Comparison of ENCODE assay signal across 20 cellular contexts in the genomic region with DNA sequence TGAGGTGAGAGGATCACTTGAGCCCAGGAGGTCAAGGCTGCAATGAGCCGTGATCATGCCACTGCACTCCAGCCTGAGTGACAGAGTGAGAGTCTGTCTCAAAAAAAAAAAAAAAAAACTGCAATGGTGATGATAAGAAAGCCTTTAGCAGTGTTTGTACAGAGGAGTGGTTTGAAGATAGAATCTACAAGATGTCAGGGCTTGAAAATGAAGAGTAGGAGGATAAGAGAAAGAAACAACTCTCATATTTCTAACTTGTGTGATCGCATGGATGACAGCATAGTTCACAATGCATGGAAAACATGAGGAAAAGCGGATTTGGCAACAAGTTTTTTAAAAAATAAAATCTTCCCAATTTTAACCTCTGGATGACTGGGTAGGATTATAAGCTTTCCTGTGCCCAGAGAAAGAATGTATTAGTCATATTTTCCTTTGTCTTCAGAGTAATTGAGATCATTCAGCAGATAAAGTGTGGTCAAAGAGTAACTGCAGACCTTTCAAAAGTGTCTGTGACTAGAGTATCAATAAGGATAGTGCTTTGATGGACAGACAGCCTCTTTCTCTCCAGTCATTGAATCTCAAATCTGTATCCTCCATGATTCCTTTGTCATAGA.
DNase-seq lines count a peak whose midpoint lies in the region; ATAC-seq, FAIRE-seq and TF ChIP-seq lines count a peak whose summit lies in the region.
"Had no signal": no experiment of that assay in that cellular context is flagged by ENCODE, and none has a peak within 500 bp of the region (broad histone marks: within the 10 kb centered on the region; RNA-seq: fewer than 3 reads in every experiment).

No MANE protein-coding gene starts in this region.

- H3K9ac ChIP-seq in DND-41 (ENCODE audit: low read depth, low read length), result no peak overlapping the region

- H3K4me2 ChIP-seq in DND-41 (ENCODE audit: insufficient read depth, low read length), result no peak overlapping the region

- no peak overlapping the region for H3K4me3 ChIP-seq in DND-41 (ENCODE audit: low read depth in 1 of 2, low read length in 2 of 2)
- H3K4me3 ChIP-seq in bronchial epithelial cell (ENCODE audit: low read depth, low read length), result no peak overlapping the region
- H3K4me3 ChIP-seq: body of pancreas, lower lobe of right lung, right atrium auricular region, SJCRH30, testis had no signal

- ATAC-seq in DND-41 (ENCODE audit: insufficient read depth, low read depth) (peak; percentile 48; the same call in 2 of the 3 replicates), GM21528 (IDR thresholded peaks at IDR 0.05; ENCODE audit: low FRiP score, unreplicated experiment) (no peak)
- ATAC-seq: activated CD8-positive, alpha-beta T cell treated with anti-CD3 and anti-CD28 coated beads, Interleukin-2, amount 10 ng/mL, durations not matched to agents 7 days and 5 days; body of pancreas; HepG2; lower lobe of right lung had no signal

- DNase-seq in DND-41, result no peak
- DNase-seq in RCC 7860 (ENCODE audit: low spot score), result peak; percentile 78
- DNase-seq in bronchial epithelial cell (ENCODE audit: low read depth), result peak; percentile 77
- DNase-seq in myocyte (ENCODE audit: low read depth), result peak; percentile 33
- no peak for DNase-seq in midbrain (lab: John Stamatoyannopoulos, UW)
- no peak for DNase-seq in NK-92 treated with Interleukin-12 subunit alpha and Interleukin-12 subunit beta, amount 100 ng/mL, for 24 hours (lab: John Stamatoyannopoulos, UW)
- DNase-seq in NCI-H2107 treated with DMSO at 0.1 percent for 48 hours (lab: John Stamatoyannopoulos, UW; ENCODE audit: unreplicated experiment), result no peak
- DNase-seq: activated CD8-positive, alpha-beta T cell treated with anti-CD3 and anti-CD28 coated beads, Interleukin-2, amount 10 ng/mL, durations not matched to agents 7 days and 5 days; body of pancreas; Calu3; foreskin melanocyte; lower lobe of right lung; nephron progenitor cell; SJCRH30; stimulated activated CD4-positive, alpha-beta T cell treated with anti-CD3 and anti-CD28 coated beads, Interleukin-2, amount 100 ng/mL, for 24 hours; testis had no signal

- H3K4me1 ChIP-seq in DND-41 (ENCODE audit: insufficient read depth, low read length), result no peaks in the 10 kb centered on the region
- H3K4me1 ChIP-seq: body of pancreas, lower lobe of right lung, right atrium auricular region, SJCRH30, testis had no signal

- H3K9me3 ChIP-seq in DND-41 (ENCODE audit: insufficient read depth, low read length, severe bottlenecking), result no peaks in the 10 kb centered on the region
- H3K9me3 ChIP-seq: body of pancreas, lower lobe of right lung, SJCRH30, testis had no signal

- TF ChIP-seq CTCF in DND-41 (IDR thresholded peaks at IDR 0.05; ENCODE audit: borderline replicate concordance, extremely low read depth, low read length, poor library complexity, severe bottlenecking), result no peak
- TF ChIP-seq CTCF in bronchial epithelial cell (IDR thresholded peaks at IDR 0.05; ENCODE audit: insufficient read depth, low read length, severe bottlenecking), result no peak

- no peaks in the 10 kb centered on the region for H4K20me1 ChIP-seq in DND-41 (ENCODE audit: insufficient read depth, low read length)

- FAIRE-seq in RCC 7860 (lab: Jason Lieb, UNC) (peak; percentile 75), bronchial epithelial cell (lab: Jason Lieb, UNC) (no peak)
- FAIRE-seq: HepG2, TTC549 had no signal

- H3K79me2 ChIP-seq in DND-41 (ENCODE audit: insufficient read depth, low read length), result no peaks in the 10 kb centered on the region

- no peak overlapping the region for H2AFZ ChIP-seq in DND-41 (ENCODE audit: low read depth, low read length)

- no peaks in the 10 kb centered on the region for H3K36me3 ChIP-seq in DND-41 (ENCODE audit: insufficient read depth, low read length)
- H3K36me3 ChIP-seq in bronchial epithelial cell (ENCODE audit: control insufficient read depth, insufficient read depth, low read length), result no peaks in the 10 kb centered on the region
- H3K36me3 ChIP-seq: lower lobe of right lung, right atrium auricular region, SJCRH30 had no signal

- H3K27me3 ChIP-seq in DND-41 (ENCODE audit: insufficient read depth, low read length, poor library complexity) (no peaks in the 10 kb centered on the region), bronchial epithelial cell (ENCODE audit: control insufficient read depth, insufficient read depth, low read length) (no peaks in the 10 kb centered on the region)
- H3K27me3 ChIP-seq: body of pancreas, right atrium auricular region, SJCRH30, testis had no signal

- no peak overlapping the region for H3K27ac ChIP-seq in DND-41 (ENCODE audit: low read length)
- H3K27ac ChIP-seq: body of pancreas, lower lobe of right lung, right atrium auricular region, SJCRH30, testis had no signal

Comparison
In these comparisons a context has a peak if more than half of its experiments do, and no peak if none do; other contexts are left out.
1. DNase-seq: peak in RCC 7860 (single experiment), bronchial epithelial cell (single experiment) and myocyte (single experiment); none in DND-41 (single experiment), midbrain (single experiment), NK-92 treated with Interleukin-12 subunit alpha and Interleukin-12 subunit beta, amount 100 ng/mL, for 24 hours (single experiment) and NCI-H2107 treated with DMSO at 0.1 percent for 48 hours (single experiment).